ENCODE assay signal across 8 cellular contexts in genomic region chr12:9049520-9050133, GRCh38.
DNase-seq lines count a peak whose midpoint lies in the region; ATAC-seq, FAIRE-seq and TF ChIP-seq lines count a peak whose summit lies in the region.

No MANE protein-coding gene starts in this region.

- CTCF ChIA-PET in Calu3 (lab: Charles Lee) (interaction anchor here (0.5 to 2.1 kb wide), 9 partner anchors 11 to 690 kb away, joined by 3 to 17 read pairs (median 6); partner anchors contain the start of gene M6PR), HCT116 (lab: Charles Lee) (interaction anchor here (0.7 to 3.4 kb wide), 25 partner anchors 8 to 549 kb away, joined by 3 to 31 read pairs (median 5); partner anchors contain the start of gene M6PR)

- no peaks in the 10 kb centered on the region for H3K4me1 Mint-ChIP-seq in Calu3 (ENCODE audit: low read depth, unreplicated experiment)
- H3K4me1 Mint-ChIP-seq in activated T-helper 2 cell treated with anti-CD3 and anti-CD28 coated beads, Interferon-gamma antibody, Interleukin-2, Interleukin-4, amounts not matched to agents 10 μg/mL and 5 μg/mL and 100 μg/mL, durations not matched to agents 14 hours and 24 hours and 36 hours (ENCODE audit: low read depth), result peaks cover 9% of the 10 kb centered on the region

- no peaks in the 10 kb centered on the region for H3K9me3 ChIP-seq in HCT116 (ENCODE audit: control insufficient read depth in 1 of 2, insufficient read depth in 1 of 2, low read depth in 1 of 2, low read length in 2 of 2)
- H3K9me3 ChIP-seq in pancreas, result no peaks in the 10 kb centered on the region

- peak; percentile 46 for DNase-seq in Calu3
- DNase-seq in HCT116 (ENCODE audit: low read depth, low spot score), result peak; percentile 48
- DNase-seq in SK-N-DZ (ENCODE audit: low spot score), result peak; percentile 49
- DNase-seq in fibroblast of gingiva (ENCODE audit: low read depth), result peak; percentile 33
- no peak for DNase-seq in pancreas
- DNase-seq in activated T-helper 2 cell treated with anti-CD3 and anti-CD28 coated beads, Interferon-gamma antibody, Interleukin-2, Interleukin-4, amounts not matched to agents 10 μg/mL and 5 μg/mL and 100 μg/mL, durations not matched to agents 14 hours and 24 hours and 36 hours (ENCODE audit: low spot score), result no peak
- no peak for DNase-seq in activated effector memory CD4-positive, alpha-beta T cell treated with anti-CD3 and anti-CD28 coated beads, Interleukin-2, amount 50 U/mL, for 16 hours

- no TSS peak for BruUV-seq in Calu3 (replicated peaks; lab: Mats Ljungman, UMichigan)
- BruUV-seq in HCT116 (replicated peaks; lab: Mats Ljungman, UMichigan), result no TSS peak

- WGBS in pancreas, 2 donors, result 9% methylated on average over 6 of the region's 6 CpGs

- POLR2A ChIA-PET in HCT116 (lab: Charles Lee), result interaction anchor here (1.3 kb wide), 3 partner anchors 14 to 368 kb away, joined by 3 to 5 read pairs (median 4); partner anchors contain the start of gene M6PR

- H3K9me2 ChIP-seq in HCT116 (ENCODE audit: insufficient read depth), result no peaks in the 10 kb centered on the region

- H3K79me2 ChIP-seq in HCT116 (ENCODE audit: insufficient read depth, low read length), result no peaks in the 10 kb centered on the region

- RAD21 ChIA-PET in HCT116 (lab: Charles Lee; ENCODE audit: low non-redundant PET in 1 of 2, low total read pairs in 2 of 2, uncharacterized antibody in 2 of 2, unreplicated experiment in 2 of 2), result interaction anchor here (0.6 to 1.9 kb wide), 6 partner anchors 14 to 505 kb away, joined by 3 to 9 read pairs (median 4); no protein-coding TSS in a partner anchor

- H3K9me3 Mint-ChIP-seq in Calu3 (ENCODE audit: low read depth, unreplicated experiment), result no peaks in the 10 kb centered on the region
- no peaks in the 10 kb centered on the region for H3K9me3 Mint-ChIP-seq in activated T-helper 2 cell treated with anti-CD3 and anti-CD28 coated beads, Interferon-gamma antibody, Interleukin-2, Interleukin-4, amounts not matched to agents 10 μg/mL and 5 μg/mL and 100 μg/mL, durations not matched to agents 14 hours and 24 hours and 36 hours

- H3K4me2 ChIP-seq in HCT116 (ENCODE audit: low read length), result no peak overlapping the region

- peak; percentile 65 for TF ChIP-seq RAD21 in HCT116 (IDR thresholded peaks at IDR 0.05; ENCODE audit: low read depth)

- TF ChIP-seq CTCF in Calu3 (IDR thresholded peaks at IDR 0.05; ENCODE audit: unreplicated experiment) (peak; percentile 60), HCT116 (IDR thresholded peaks at IDR 0.05 in 2 of 3, conservative IDR thresholded peaks at IDR 0.05 in 1 of 3; ENCODE audit: borderline replicate concordance in 1 of 3, insufficient read depth in 1 of 3, low read depth in 2 of 3, low read length in 2 of 3) (peak; percentile 47 to 64 (median 63); a peak in 5 of 6 replicates), pancreas (IDR thresholded peaks at IDR 0.05) (peak in 3 of 4 donors; percentile 28 to 40 (median 29))

- H3K27me3 Mint-ChIP-seq in Calu3 (ENCODE audit: unreplicated experiment), result peaks cover 37% of the 10 kb centered on the region
- H3K27me3 Mint-ChIP-seq in activated T-helper 2 cell treated with anti-CD3 and anti-CD28 coated beads, Interferon-gamma antibody, Interleukin-2, Interleukin-4, amounts not matched to agents 10 μg/mL and 5 μg/mL and 100 μg/mL, durations not matched to agents 14 hours and 24 hours and 36 hours (ENCODE audit: low read depth), result peaks cover 24% of the 10 kb centered on the region

- ATAC-seq in HCT116 (peak; percentile 91), pancreas (peak in 3 of 4 donors; percentile 75 to 81 (median 76)), HG03469 (IDR thresholded peaks at IDR 0.05; ENCODE audit: unreplicated experiment) (no peak)

- H3K4me1 ChIP-seq in HCT116 (ENCODE audit: control insufficient read depth in 1 of 2, insufficient read depth in 2 of 2, low read length in 2 of 2), result no peaks in the 10 kb centered on the region
- H3K4me1 ChIP-seq in pancreas, result no peaks in the 10 kb centered on the region

- no peak overlapping the region for H3K9ac ChIP-seq in HCT116 (ENCODE audit: low read length)

- H3K27ac ChIP-seq in HCT116 (ENCODE audit: low read depth, low read length) (no peak overlapping the region), pancreas (no peak overlapping the region)

- TF ChIP-seq POLR2A in HCT116 (IDR thresholded peaks at IDR 0.05; ENCODE audit: borderline replicate concordance, extremely low read depth, insufficient read depth, insufficient read length), result no peak

- no peaks in the 10 kb centered on the region for H3K36me3 Mint-ChIP-seq in Calu3 (ENCODE audit: insufficient read depth, unreplicated experiment)
- H3K36me3 Mint-ChIP-seq in activated T-helper 2 cell treated with anti-CD3 and anti-CD28 coated beads, Interferon-gamma antibody, Interleukin-2, Interleukin-4, amounts not matched to agents 10 μg/mL and 5 μg/mL and 100 μg/mL, durations not matched to agents 14 hours and 24 hours and 36 hours (ENCODE audit: low read depth), result no peaks in the 10 kb centered on the region

- no peak overlapping the region for H2AFZ ChIP-seq in HCT116 (ENCODE audit: low read depth, low read length, poor library complexity, severe bottlenecking)

- intact Hi-C loops in Calu3 (cut with micrococcal nuclease; ENCODE audit: unreplicated experiment) (loop anchor here (1.0 to 10.0 kb wide), 4 partner anchors 275 to 507 kb away; partner anchors contain the start of gene CLEC4E), HCT116 (cut with micrococcal nuclease) (loop anchor here (1.0 to 5.0 kb wide), 4 partner anchors 97 to 505 kb away; no protein-coding TSS in a partner anchor), pancreas (cut with DNase I) (loop anchor here in 1 of 3 donors (10.0 kb wide), 1 partner anchor 385 kb away; the partner anchor contains the start of gene MFAP5)
- intact Hi-C loops in activated T-helper 2 cell treated with anti-CD3 and anti-CD28 coated beads, Interferon-gamma antibody, Interleukin-2, Interleukin-4, amounts not matched to agents 10 μg/mL and 5 μg/mL and 100 μg/mL, durations not matched to agents 14 hours and 24 hours and 36 hours (cut with micrococcal nuclease), result loop anchor here (1.0 to 5.0 kb wide), 2 partner anchors 367 to 507 kb away; partner anchors contain the start of gene CLEC4E

- H3K27me3 ChIP-seq in HCT116 (ENCODE audit: insufficient read depth, low read length), result peaks cover 6% of the 10 kb centered on the region; the same call in 1 of the 2 replicates
- no peaks in the 10 kb centered on the region for H3K27me3 ChIP-seq in pancreas

- H3K4me3 ChIP-seq in HCT116 (replicated peaks in 1 of 2; ENCODE audit: low read depth in 1 of 2, low read length in 2 of 2), result no peak overlapping the region
- H3K4me3 ChIP-seq in pancreas, result no peak overlapping the region

- no peak overlapping the region for H3K27ac Mint-ChIP-seq in Calu3 (ENCODE audit: unreplicated experiment)
- no peak overlapping the region for H3K27ac Mint-ChIP-seq in activated T-helper 2 cell treated with anti-CD3 and anti-CD28 coated beads, Interferon-gamma antibody, Interleukin-2, Interleukin-4, amounts not matched to agents 10 μg/mL and 5 μg/mL and 100 μg/mL, durations not matched to agents 14 hours and 24 hours and 36 hours

- FAIRE-seq in pancreas (lab: Jason Lieb, UNC), result peak; percentile 17

- H3K4me3 Mint-ChIP-seq in Calu3 (ENCODE audit: low read depth, unreplicated experiment), result no peak overlapping the region
- H3K4me3 Mint-ChIP-seq in activated T-helper 2 cell treated with anti-CD3 and anti-CD28 coated beads, Interferon-gamma antibody, Interleukin-2, Interleukin-4, amounts not matched to agents 10 μg/mL and 5 μg/mL and 100 μg/mL, durations not matched to agents 14 hours and 24 hours and 36 hours (ENCODE audit: low read depth), result no peak overlapping the region

- H3K36me3 ChIP-seq in HCT116 (ENCODE audit: control insufficient read depth in 1 of 2, insufficient read depth in 2 of 2, low read length in 2 of 2), result no peaks in the 10 kb centered on the region
- no peaks in the 10 kb centered on the region for H3K36me3 ChIP-seq in pancreas

- H4K20me1 ChIP-seq in HCT116 (ENCODE audit: insufficient read depth), result no peaks in the 10 kb centered on the region

TF ChIP-seq in HCT116, 20 proteins besides CTCF, POLR2A, EP300 and RAD21:
- TF ChIP-seq SP1 (IDR thresholded peaks at IDR 0.05; ENCODE audit: low read depth) (no peak), EZH2phosphoT487 (IDR thresholded peaks at IDR 0.05; ENCODE audit: borderline replicate concordance) (no peak), SRF (IDR thresholded peaks at IDR 0.05; ENCODE audit: low read depth) (no peak), JUND (IDR thresholded peaks at IDR 0.05) (no peak)

Comparison
In these comparisons a context has a peak if more than half of its experiments do, and no peak if none do; other contexts are left out.
1. DNase-seq: peak in Calu3 (single experiment), HCT116 (single experiment), SK-N-DZ (single experiment) and fibroblast of gingiva (single experiment); none in pancreas (0 of 6), activated T-helper 2 cell treated with anti-CD3 and anti-CD28 coated beads, Interferon-gamma antibody, Interleukin-2, Interleukin-4, amounts not matched to agents 10 μg/mL and 5 μg/mL and 100 μg/mL, durations not matched to agents 14 hours and 24 hours and 36 hours (single experiment) and activated effector memory CD4-positive, alpha-beta T cell treated with anti-CD3 and anti-CD28 coated beads, Interleukin-2, amount 50 U/mL, for 16 hours (single experiment).
2. Peak in every context shown above with its lines, with median percentiles within 50 percentile points of each other: CTCF ChIP-seq.